In the genomic region with DNA sequence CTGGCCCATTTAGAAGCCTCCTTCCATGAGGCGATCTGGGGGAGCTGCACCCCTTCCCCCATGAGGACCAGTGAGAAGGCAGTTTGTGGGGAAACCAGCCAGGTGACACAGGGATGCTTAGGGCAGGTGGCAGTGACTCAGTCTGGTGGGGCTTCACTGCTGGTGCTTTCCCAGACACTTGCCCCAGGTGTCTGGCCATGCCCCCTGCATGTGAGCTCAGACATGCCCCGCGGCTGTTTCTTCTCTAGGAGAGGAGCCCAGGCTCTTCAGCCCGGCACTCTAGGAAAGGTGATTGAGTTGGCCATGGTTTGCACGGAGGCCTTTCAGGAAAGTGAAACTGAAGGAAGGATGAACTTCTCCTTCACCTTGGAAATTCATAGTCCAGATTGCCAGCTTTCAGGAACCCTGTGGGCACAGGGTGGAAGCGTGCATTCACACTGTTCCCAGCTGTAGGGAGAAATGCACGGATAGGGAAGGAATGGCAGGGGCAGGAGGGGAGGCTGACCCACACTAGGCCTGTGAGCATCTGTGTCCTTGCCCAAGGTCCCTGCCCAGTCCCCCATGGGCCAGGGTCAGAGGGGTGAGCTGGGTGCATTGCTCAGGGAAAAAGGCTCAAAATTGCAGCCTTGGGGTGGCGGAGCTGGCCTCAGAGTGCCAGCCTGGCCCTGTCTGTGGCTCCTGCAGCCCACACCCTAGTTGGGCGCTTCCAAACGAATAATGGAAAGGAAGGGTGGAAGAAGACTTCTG, we compare ENCODE assay signal across 10 cellular contexts.
"Had no signal": no experiment of that assay in that cellular context is flagged by ENCODE, and none has a peak within 500 bp of the region (broad histone marks: within the 10 kb centered on the region; RNA-seq: fewer than 3 reads in every experiment).

No MANE protein-coding gene starts in this region.

- H3K4me3 Mint-ChIP-seq: nephron; stimulated activated effector memory CD8-positive, alpha-beta T cell treated with anti-CD3 and anti-CD28 coated beads, Interleukin-12 subunit alpha, Interleukin-12 subunit beta, amount 100 ng/mL, for 72 hours had no signal

- H3K4me1 Mint-ChIP-seq: stimulated activated effector memory CD8-positive, alpha-beta T cell treated with anti-CD3 and anti-CD28 coated beads, Interleukin-12 subunit alpha, Interleukin-12 subunit beta, amount 100 ng/mL, for 72 hours had no signal

- H3K36me3 Mint-ChIP-seq: stimulated activated effector memory CD8-positive, alpha-beta T cell treated with anti-CD3 and anti-CD28 coated beads, Interleukin-12 subunit alpha, Interleukin-12 subunit beta, amount 100 ng/mL, for 72 hours had no signal

- H3K27ac Mint-ChIP-seq: nephron; stimulated activated effector memory CD8-positive, alpha-beta T cell treated with anti-CD3 and anti-CD28 coated beads, Interleukin-12 subunit alpha, Interleukin-12 subunit beta, amount 100 ng/mL, for 72 hours had no signal

- DNase-seq: cerebellar nuclear complex; effector CD4-positive, alpha-beta T cell; left colon; mammary epithelial cell; stimulated activated CD4-positive, alpha-beta T cell treated with anti-CD3 and anti-CD28 coated beads, Interleukin-4, amount 100 ng/mL, for 1 hour; stimulated activated CD8-positive, alpha-beta memory T cell treated with anti-CD3 and anti-CD28 coated beads, Interleukin-4, amount 100 ng/mL, for 48 hours; stimulated activated naive CD8-positive, alpha-beta T cell treated with anti-CD3 and anti-CD28 coated beads, Interleukin-15, Interleukin-2, amounts not matched to agents 100 U/mL and 50 U/mL, for 24 hours; testis had no signal

- ATAC-seq: left colon; stimulated activated naive CD8-positive, alpha-beta T cell treated with anti-CD3 and anti-CD28 coated beads, Interleukin-15, Interleukin-2, amounts not matched to agents 100 U/mL and 50 U/mL, for 24 hours had no signal

- H3K9me3 Mint-ChIP-seq: nephron had no signal
